In genomic region chr1:178740491-178740890, GRCh38 we compare ENCODE assay signal across 36 cellular contexts.
"Had no signal": no experiment of that assay in that cellular context is flagged by ENCODE, and none has a peak within 500 bp of the region (broad histone marks: within the 10 kb centered on the region; RNA-seq: fewer than 3 reads in every experiment).

No MANE protein-coding gene starts in this region.

- H3K4me3 ChIP-seq: adrenal gland, body of pancreas, esophagus muscularis mucosa, gastrocnemius medialis, heart left ventricle had no signal

- H3K4me1 Mint-ChIP-seq: activated CD4-positive, alpha-beta T cell treated with anti-CD3 and anti-CD28 coated beads, Interleukin-2, amount 10 ng/mL, durations not matched to agents 7 days and 5 days; activated naive CD4-positive, alpha-beta T cell treated with anti-CD3 and anti-CD28 coated beads, Interleukin-2, amount 50 U/mL, for 24 hours; activated naive CD8-positive, alpha-beta T cell treated with anti-CD3 and anti-CD28 coated beads for 36 hours; activated naive CD8-positive, alpha-beta T cell treated with anti-CD3 and anti-CD28 coated beads, Interleukin-2, amount 50 U/mL, for 24 hours had no signal

- H3K36me3 ChIP-seq: adrenal gland, gastrocnemius medialis had no signal

- H3K4me3 Mint-ChIP-seq: activated CD4-positive, alpha-beta T cell treated with anti-CD3 and anti-CD28 coated beads, Interleukin-2, amount 10 ng/mL, durations not matched to agents 7 days and 5 days; activated CD8-positive, alpha-beta T cell treated with anti-CD3 and anti-CD28 coated beads for 36 hours; activated naive CD4-positive, alpha-beta T cell treated with anti-CD3 and anti-CD28 coated beads for 36 hours; activated naive CD4-positive, alpha-beta T cell treated with anti-CD3 and anti-CD28 coated beads, Interleukin-2, amount 50 U/mL, for 24 hours; activated naive CD8-positive, alpha-beta T cell treated with anti-CD3 and anti-CD28 coated beads for 36 hours; activated naive CD8-positive, alpha-beta T cell treated with anti-CD3 and anti-CD28 coated beads, Interleukin-2, amount 50 U/mL, for 24 hours; activated T-helper 1 cell treated with anti-CD3 and anti-CD28 coated beads, Interleukin-12 subunit alpha, Interleukin-12 subunit beta, Interleukin-2, Interleukin-4 antibody, amounts not matched to agents 30 ng/mL and 10 ng/mL and 1 ng/mL, durations not matched to agents 14 hours and 24 hours and 36 hours; effector memory CD8-positive, alpha-beta T cell; T-cell; T-helper 1 cell treated with Interleukin-12 subunit alpha and Interleukin-12 subunit beta and Interleukin-4 antibody, amounts not matched to agents 30 μg/mL and 1 μg/mL, for 36 hours; T-helper 2 cell treated with Interferon-gamma antibody and Interleukin-4, amounts not matched to agents 5 μg/mL and 100 μg/mL, for 36 hours had no signal

- H3K9me3 Mint-ChIP-seq: activated naive CD4-positive, alpha-beta T cell treated with anti-CD3 and anti-CD28 coated beads, Interleukin-2, amount 50 U/mL, for 24 hours; activated T-helper 2 cell treated with anti-CD3 and anti-CD28 coated beads, Interferon-gamma antibody, Interleukin-2, Interleukin-4, amounts not matched to agents 10 μg/mL and 5 μg/mL and 100 μg/mL, durations not matched to agents 14 hours and 24 hours and 36 hours; effector memory CD8-positive, alpha-beta T cell; T-helper 1 cell treated with Interleukin-12 subunit alpha and Interleukin-12 subunit beta and Interleukin-4 antibody, amounts not matched to agents 30 μg/mL and 1 μg/mL, for 36 hours; T-helper 2 cell treated with Interferon-gamma antibody and Interleukin-4, amounts not matched to agents 5 μg/mL and 100 μg/mL, for 36 hours had no signal

- H3K9me3 ChIP-seq: adrenal gland, body of pancreas, gastrocnemius medialis had no signal

- H3K27me3 Mint-ChIP-seq: activated CD4-positive, alpha-beta T cell treated with anti-CD3 and anti-CD28 coated beads, Interleukin-2, amount 10 ng/mL, durations not matched to agents 7 days and 5 days; activated CD8-positive, alpha-beta T cell treated with anti-CD3 and anti-CD28 coated beads for 36 hours; activated naive CD4-positive, alpha-beta T cell treated with anti-CD3 and anti-CD28 coated beads, Interleukin-2, amount 50 U/mL, for 24 hours; activated naive CD8-positive, alpha-beta T cell treated with anti-CD3 and anti-CD28 coated beads for 36 hours; activated naive CD8-positive, alpha-beta T cell treated with anti-CD3 and anti-CD28 coated beads, Interleukin-2, amount 50 U/mL, for 24 hours; T-cell had no signal

- H3K27ac ChIP-seq: adrenal gland, body of pancreas, esophagus muscularis mucosa, foreskin keratinocyte, gastrocnemius medialis, heart left ventricle, WERI-Rb-1 had no signal

- H3K27ac Mint-ChIP-seq: activated CD4-positive, alpha-beta T cell treated with anti-CD3 and anti-CD28 coated beads, Interleukin-2, amount 10 ng/mL, durations not matched to agents 7 days and 5 days; activated CD8-positive, alpha-beta T cell treated with anti-CD3 and anti-CD28 coated beads for 36 hours; activated naive CD4-positive, alpha-beta T cell treated with anti-CD3 and anti-CD28 coated beads for 36 hours; activated naive CD4-positive, alpha-beta T cell treated with anti-CD3 and anti-CD28 coated beads, Interleukin-2, amount 50 U/mL, for 24 hours; activated naive CD8-positive, alpha-beta T cell treated with anti-CD3 and anti-CD28 coated beads for 36 hours; activated naive CD8-positive, alpha-beta T cell treated with anti-CD3 and anti-CD28 coated beads, Interleukin-2, amount 50 U/mL, for 24 hours; activated T-helper 1 cell treated with anti-CD3 and anti-CD28 coated beads, Interleukin-12 subunit alpha, Interleukin-12 subunit beta, Interleukin-2, Interleukin-4 antibody, amounts not matched to agents 30 ng/mL and 10 ng/mL and 1 ng/mL, durations not matched to agents 14 hours and 24 hours and 36 hours; activated T-helper 2 cell treated with anti-CD3 and anti-CD28 coated beads, Interferon-gamma antibody, Interleukin-2, Interleukin-4, amounts not matched to agents 10 μg/mL and 5 μg/mL and 100 μg/mL, durations not matched to agents 14 hours and 24 hours and 36 hours; effector memory CD8-positive, alpha-beta T cell; T-cell; T-helper 1 cell treated with Interleukin-12 subunit alpha and Interleukin-12 subunit beta and Interleukin-4 antibody, amounts not matched to agents 30 μg/mL and 1 μg/mL, for 36 hours; T-helper 2 cell treated with Interferon-gamma antibody and Interleukin-4, amounts not matched to agents 5 μg/mL and 100 μg/mL, for 36 hours had no signal

- DNase-seq: activated CD4-positive, alpha-beta T cell treated with anti-CD3 and anti-CD28 coated beads for 4 hours; activated CD4-positive, alpha-beta T cell treated with anti-CD3 and anti-CD28 coated beads, Interleukin-2, amount 10 ng/mL, durations not matched to agents 7 days and 5 days; activated CD4-positive, alpha-beta T cell treated with anti-CD3 and anti-CD28 coated beads, Interleukin-2, amount 50 U/mL, for 48 hours; activated CD4-positive, CD25-positive, alpha-beta regulatory T cell; activated CD4-positive, CD25-positive, alpha-beta regulatory T cell treated with anti-CD3 and anti-CD28 coated beads, Interleukin-2, amount 50 U/mL, for 72 hours; activated CD8-positive, alpha-beta memory T cell treated with anti-CD3 and anti-CD28 coated beads for 24 hours; activated CD8-positive, alpha-beta T cell treated with anti-CD3 and anti-CD28 coated beads for 36 hours; activated effector memory CD4-positive, alpha-beta T cell treated with anti-CD3 and anti-CD28 coated beads, Interleukin-2, amount 50 U/mL, for 16 hours; activated naive CD4-positive, alpha-beta T cell treated with anti-CD3 and anti-CD28 coated beads for 36 hours; activated naive CD8-positive, alpha-beta T cell treated with anti-CD3 and anti-CD28 coated beads for 36 hours; activated naive CD8-positive, alpha-beta T cell treated with anti-CD3 and anti-CD28 coated beads, Interleukin-2, amount 50 U/mL, for 24 hours; activated T-cell treated with anti-CD3 and anti-CD28 coated beads, Interleukin-2, amount 50 U/mL, for 48 hours; adrenal gland; amygdala; aorta; body of pancreas; caudate nucleus; cortex of kidney; dermis blood vessel endothelial cell; effector CD4-positive, alpha-beta T cell; effector memory CD8-positive, alpha-beta T cell; erythroblast; foreskin keratinocyte; gastrocnemius medialis; glutamatergic neuron; heart left ventricle; T-cell; T1000; WERI-Rb-1 had no signal

- ATAC-seq: activated CD8-positive, alpha-beta T cell treated with anti-CD3 and anti-CD28 coated beads for 36 hours; activated naive CD8-positive, alpha-beta T cell treated with anti-CD3 and anti-CD28 coated beads, Interleukin-2, amount 50 U/mL, for 24 hours; body of pancreas; effector memory CD8-positive, alpha-beta T cell; foreskin keratinocyte; gastrocnemius medialis; heart left ventricle; T-cell had no signal

- FAIRE-seq: colon had no signal

- H3K4me1 ChIP-seq: body of pancreas, foreskin keratinocyte, gastrocnemius medialis had no signal

- H3K27me3 ChIP-seq: adrenal gland, body of pancreas, esophagus muscularis mucosa, foreskin keratinocyte, gastrocnemius medialis, heart left ventricle had no signal
